Comparison of ENCODE assay signal across 1 cellular context in genomic region chr15:89315375-89315929, GRCh38.
TF ChIP-seq lines count a peak whose summit lies in the region.

No MANE protein-coding gene starts in this region.

TF ChIP-seq in HepG2, 621 proteins besides CTCF, POLR2A, EP300 and RAD21 (continued from another document and continues in another):
- no peak for TF ChIP-seq SRY (CRISPR knock-in tag; IDR thresholded peaks at IDR 0.05)
- no peak for TF ChIP-seq DBP (CRISPR knock-in tag; IDR thresholded peaks at IDR 0.05; ENCODE audit: not compliant biosample characterization)
- TF ChIP-seq ELF1 (CRISPR knock-in tag; IDR thresholded peaks at IDR 0.05), result no peak
- TF ChIP-seq RNF2 (conservative IDR thresholded peaks at IDR 0.05; ENCODE audit: low read depth), result no peak
- TF ChIP-seq HMG20A (CRISPR knock-in tag; IDR thresholded peaks at IDR 0.05; ENCODE audit: borderline replicate concordance), result 0 out of 2 replicates have a peak, but pooled peaks have one; percentile 21
- no peak for TF ChIP-seq SUZ12 (IDR thresholded peaks at IDR 0.05; ENCODE audit: low read depth, low read length)
- TF ChIP-seq ZNF747 (CRISPR knock-in tag; IDR thresholded peaks at IDR 0.05; ENCODE audit: borderline replicate concordance), result no peak
- peak; percentile 90 for TF ChIP-seq ELF3 (CRISPR knock-in tag; IDR thresholded peaks at IDR 0.05)
- no peak for TF ChIP-seq SMAD1 (CRISPR knock-in tag; IDR thresholded peaks at IDR 0.05; ENCODE audit: borderline replicate concordance, low read depth)
- TF ChIP-seq ZNF205 (CRISPR knock-in tag; IDR thresholded peaks at IDR 0.05), result 0 out of 2 replicates have a peak, but pooled peaks have one; percentile 12
- TF ChIP-seq ZBTB33 (CRISPR knock-in tag; IDR thresholded peaks at IDR 0.05), result no peak
- no peak for TF ChIP-seq E2F2 (CRISPR knock-in tag; IDR thresholded peaks at IDR 0.05; ENCODE audit: borderline replicate concordance)
- TF ChIP-seq ZNF777 (CRISPR knock-in tag; IDR thresholded peaks at IDR 0.05), result no peak
- no peak for TF ChIP-seq MZF1 (CRISPR knock-in tag; IDR thresholded peaks at IDR 0.05; ENCODE audit: borderline replicate concordance)
- 0 out of 2 replicates have a peak, but pooled peaks have one; percentile 41 for TF ChIP-seq NFIC (IDR thresholded peaks at IDR 0.05; ENCODE audit: low read length)
- TF ChIP-seq IRF9 (CRISPR knock-in tag; IDR thresholded peaks at IDR 0.05; ENCODE audit: borderline replicate concordance), result no peak
- TF ChIP-seq ZNF550 (CRISPR knock-in tag; IDR thresholded peaks at IDR 0.05; ENCODE audit: borderline replicate concordance), result no peak
- TF ChIP-seq SRSF4 (IDR thresholded peaks at IDR 0.05; ENCODE audit: low read depth, low read length, poor library complexity, severe bottlenecking), result no peak
- no peak for TF ChIP-seq NAIF1 (CRISPR knock-in tag; IDR thresholded peaks at IDR 0.05; ENCODE audit: borderline replicate concordance)
- TF ChIP-seq TFAP4 (IDR thresholded peaks at IDR 0.05; ENCODE audit: borderline replicate concordance, low read depth), result peak; percentile 24; the same call in 1 of the 2 replicates
- TF ChIP-seq MAZ (IDR thresholded peaks at IDR 0.05; ENCODE audit: borderline replicate concordance, low read depth, low read length), result no peak
- TF ChIP-seq MAZ (CRISPR knock-in tag; IDR thresholded peaks at IDR 0.05; ENCODE audit: low read depth), result no peak
- no peak for TF ChIP-seq ZNF17 (CRISPR knock-in tag; IDR thresholded peaks at IDR 0.05)
- TF ChIP-seq GABPA (IDR thresholded peaks at IDR 0.05; ENCODE audit: low read depth, low read length), result no peak
- peak; percentile 50 for TF ChIP-seq GABPA (CRISPR knock-in tag; IDR thresholded peaks at IDR 0.05; ENCODE audit: low read depth)
- no peak for TF ChIP-seq ZNF362 (CRISPR knock-in tag; IDR thresholded peaks at IDR 0.05; ENCODE audit: borderline replicate concordance)
- TF ChIP-seq CBFB (CRISPR knock-in tag; IDR thresholded peaks at IDR 0.05), result no peak
- no peak for TF ChIP-seq RFX5 (IDR thresholded peaks at IDR 0.05; ENCODE audit: low read depth, low read length)
- TF ChIP-seq FOXA3 (CRISPR knock-in tag; IDR thresholded peaks at IDR 0.05), result peak; percentile 26; the same call in 1 of the 2 replicates
- no peak for TF ChIP-seq RFXANK (CRISPR knock-in tag; IDR thresholded peaks at IDR 0.05)
- no peak for TF ChIP-seq PCBP2 (optimal IDR thresholded peaks at IDR 0.05; ENCODE audit: low read depth, low read length, poor library complexity, severe bottlenecking)
- TF ChIP-seq ZNF24 (IDR thresholded peaks at IDR 0.05), result no peak
- no peak for TF ChIP-seq ATF4 (CRISPR knock-in tag; IDR thresholded peaks at IDR 0.05)
- TF ChIP-seq ARID4A (CRISPR knock-in tag; IDR thresholded peaks at IDR 0.05; ENCODE audit: borderline replicate concordance), result no peak
- no peak for TF ChIP-seq ZNF788 (CRISPR knock-in tag; IDR thresholded peaks at IDR 0.05; ENCODE audit: borderline replicate concordance)
- no peak for TF ChIP-seq KLF12 (CRISPR knock-in tag; IDR thresholded peaks at IDR 0.05; ENCODE audit: borderline replicate concordance)
- TF ChIP-seq ZBTB46 (CRISPR knock-in tag; IDR thresholded peaks at IDR 0.05; ENCODE audit: borderline replicate concordance), result no peak
- TF ChIP-seq ZNF10 (CRISPR knock-in tag; IDR thresholded peaks at IDR 0.05; ENCODE audit: borderline replicate concordance, low read depth), result no peak
- TF ChIP-seq RERE (CRISPR knock-in tag; IDR thresholded peaks at IDR 0.05; ENCODE audit: low read depth), result no peak
